In genomic region chr9:127778280-127779135, GRCh38 we compare ENCODE assay signal across 8 cellular contexts. TPM values are rescaled to one million over a fixed set of nuclear protein-coding genes. Genes with fewer than 3 reads are reported as not detected.
DNase-seq lines count a peak whose midpoint lies in the region; ATAC-seq and TF ChIP-seq lines count a peak whose summit lies in the region.

A gene with protein sequence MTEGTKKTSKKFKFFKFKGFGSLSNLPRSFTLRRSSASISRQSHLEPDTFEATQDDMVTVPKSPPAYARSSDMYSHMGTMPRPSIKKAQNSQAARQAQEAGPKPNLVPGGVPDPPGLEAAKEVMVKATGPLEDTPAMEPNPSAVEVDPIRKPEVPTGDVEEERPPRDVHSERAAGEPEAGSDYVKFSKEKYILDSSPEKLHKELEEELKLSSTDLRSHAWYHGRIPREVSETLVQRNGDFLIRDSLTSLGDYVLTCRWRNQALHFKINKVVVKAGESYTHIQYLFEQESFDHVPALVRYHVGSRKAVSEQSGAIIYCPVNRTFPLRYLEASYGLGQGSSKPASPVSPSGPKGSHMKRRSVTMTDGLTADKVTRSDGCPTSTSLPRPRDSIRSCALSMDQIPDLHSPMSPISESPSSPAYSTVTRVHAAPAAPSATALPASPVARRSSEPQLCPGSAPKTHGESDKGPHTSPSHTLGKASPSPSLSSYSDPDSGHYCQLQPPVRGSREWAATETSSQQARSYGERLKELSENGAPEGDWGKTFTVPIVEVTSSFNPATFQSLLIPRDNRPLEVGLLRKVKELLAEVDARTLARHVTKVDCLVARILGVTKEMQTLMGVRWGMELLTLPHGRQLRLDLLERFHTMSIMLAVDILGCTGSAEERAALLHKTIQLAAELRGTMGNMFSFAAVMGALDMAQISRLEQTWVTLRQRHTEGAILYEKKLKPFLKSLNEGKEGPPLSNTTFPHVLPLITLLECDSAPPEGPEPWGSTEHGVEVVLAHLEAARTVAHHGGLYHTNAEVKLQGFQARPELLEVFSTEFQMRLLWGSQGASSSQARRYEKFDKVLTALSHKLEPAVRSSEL (minus strand): TSS chr9:127778666. CDS start chr9:127778627, 39 bp downstream.

- H3K36me3 Mint-ChIP-seq in CD8-positive, alpha-beta memory T cell, result peaks cover 0 to 20% (median 6%) of the 10 kb centered on the region in 3 donors
- no peaks in the 10 kb centered on the region for H3K36me3 Mint-ChIP-seq in nephron (ENCODE audit: low read depth)

- H3K27ac Mint-ChIP-seq in CD8-positive, alpha-beta memory T cell, result peak within 1 kb of the TSS; percentile 91 to 100 (median 98)
- H3K27ac Mint-ChIP-seq in nephron, result peak within 1 kb of the TSS; percentile 63 to 88 (median 82)

- no peaks in the 10 kb centered on the region for H3K27me3 Mint-ChIP-seq in CD8-positive, alpha-beta memory T cell
- H3K27me3 Mint-ChIP-seq in nephron (ENCODE audit: low read depth), result peaks cover under 1% of the 10 kb centered on the region

- peaks cover 53 to 79% (median 75%) of the 10 kb centered on the region in 3 donors for H3K4me1 Mint-ChIP-seq in CD8-positive, alpha-beta memory T cell
- H3K4me1 Mint-ChIP-seq in nephron, result peaks cover 12% of the 10 kb centered on the region

- no peaks in the 10 kb centered on the region for H3K9me3 ChIP-seq in CD8-positive, alpha-beta memory T cell (ENCODE audit: low read length)

- peaks cover 7% of the 10 kb centered on the region for H3K36me3 ChIP-seq in CD8-positive, alpha-beta memory T cell (ENCODE audit: insufficient read depth, low read length)

- H3K4me3 Mint-ChIP-seq in CD8-positive, alpha-beta memory T cell, result peak within 1 kb of the TSS; percentile 99 to 100 (median 100)
- H3K4me3 Mint-ChIP-seq in nephron, result peak within 1 kb of the TSS; percentile 51 to 67 (median 63)

- POLR2A ChIA-PET in CD8-positive, alpha-beta memory T cell (lab: Charles Lee), result interaction anchor here (0.7 to 2.6 kb wide), 8 partner anchors 7 to 328 kb away, joined by 3 to 14 read pairs (median 5); partner anchors contain the start of genes LRSAM1, RPL12 and TOR2A
- POLR2A ChIA-PET in RWPE1 (lab: Yijun Ruan, JAX; ENCODE audit: low non-redundant PET), result interaction anchor here (0.6 kb wide), 1 partner anchor 1232 kb away, joined by 5 read pairs; no protein-coding TSS in a partner anchor

- H3K27ac ChIP-seq in CD8-positive, alpha-beta memory T cell (ENCODE audit: low read depth, low read length), result peak within 1 kb of the TSS; percentile 82
- H3K27ac ChIP-seq in RWPE1 (peak within 1 kb of the TSS; percentile 55), caudate nucleus (ENCODE audit: low read depth, low read length) (peak within 1 kb of the TSS; percentile 44)

- CTCF ChIA-PET in CD8-positive, alpha-beta memory T cell (lab: Charles Lee), result interaction anchor here (1.0 to 2.0 kb wide), 5 partner anchors 9 to 132 kb away, joined by 3 to 13 read pairs (median 6); partner anchors contain the start of gene TOR2A
- CTCF ChIA-PET in RWPE1 (lab: Yijun Ruan, JAX), result interaction anchor here (1.6 kb wide), 1 partner anchor 44 kb away, joined by 11 read pairs; the partner anchor contains the start of gene TOR2A

- peaks cover 52% of the 10 kb centered on the region for H3K4me1 ChIP-seq in CD8-positive, alpha-beta memory T cell (ENCODE audit: insufficient read depth, low read length)

- peak; percentile 35 for ATAC-seq in GM21717 (IDR thresholded peaks at IDR 0.05; ENCODE audit: unreplicated experiment)
- no peak for ATAC-seq in HG02970 (IDR thresholded peaks at IDR 0.05; ENCODE audit: low FRiP score, unreplicated experiment)

- DNase-seq in CD8-positive, alpha-beta memory T cell, result peak in 3 of 5 donors; percentile 35 to 62 (median 55)
- DNase-seq in RWPE1 (ENCODE audit: low spot score) (no peak), caudate nucleus (lab: John Stamatoyannopoulos, UW) (peak in 1 of 61 donors; percentile 23), HuH-7.5 (ENCODE audit: low spot score) (no peak), NCI-H2029 treated with DMSO at 0.1 percent for 48 hours (lab: John Stamatoyannopoulos, UW) (no peak)

- H3K4me3 ChIP-seq in CD8-positive, alpha-beta memory T cell (ENCODE audit: low read length), result peak within 1 kb of the TSS; percentile 68

- no peaks in the 10 kb centered on the region for H3K27me3 ChIP-seq in CD8-positive, alpha-beta memory T cell (ENCODE audit: insufficient read depth, low read length, poor library complexity, severe bottlenecking)

- TF ChIP-seq CTCF in RWPE1 (conservative IDR thresholded peaks at IDR 0.05; ENCODE audit: low read depth), result no peak
- TF ChIP-seq CTCF in nephron (IDR thresholded peaks at IDR 0.05; ENCODE audit: unreplicated experiment in 3 of 3), result no peak

- no peaks in the 10 kb centered on the region for H3K9me3 Mint-ChIP-seq in CD8-positive, alpha-beta memory T cell
- no peaks in the 10 kb centered on the region for H3K9me3 Mint-ChIP-seq in nephron

RNA-seq across cellular contexts. Expression of the gene that starts here (rescaled TPM):
- 10 to 100 TPM; 13.9 to 14.1 TPM for total RNA-seq in CD8-positive, alpha-beta memory T cell
- polyA plus RNA-seq in CD8-positive, alpha-beta memory T cell, result 50.7 TPM

Comparison
In these comparisons a context has a peak if more than half of its experiments do, and no peak if none do; other contexts are left out.
1. DNase-seq: peak in CD8-positive, alpha-beta memory T cell (3 of 5); none in RWPE1 (single experiment), HuH-7.5 (single experiment) and NCI-H2029 treated with DMSO at 0.1 percent for 48 hours (single experiment).
2. Peak in every context shown above with its lines, with median percentiles within 50 percentile points of each other: H3K27ac ChIP-seq.